Comparison of ENCODE assay signal across 14 cellular contexts in genomic region chr16:81324808-81325207, GRCh38. TPM values are rescaled to one million over a fixed set of nuclear protein-coding genes. Genes with fewer than 3 reads are reported as not detected.
DNase-seq lines count a peak whose midpoint lies in the region; ATAC-seq and TF ChIP-seq lines count a peak whose summit lies in the region.
"Had no signal": no experiment of that assay in that cellular context is flagged by ENCODE, and none has a peak within 500 bp of the region (broad histone marks: within the 10 kb centered on the region; RNA-seq: fewer than 3 reads in every experiment).

No MANE protein-coding gene starts in this region.

- peaks cover 96% of the 10 kb centered on the region for H3K79me2 ChIP-seq in GM23248 (ENCODE audit: insufficient read depth)

- peaks cover 4% of the 10 kb centered on the region for H3K36me3 Mint-ChIP-seq in T-helper 17 cell (ENCODE audit: low read depth)
- H3K36me3 Mint-ChIP-seq in activated T-cell treated with anti-CD3 and anti-CD28 coated beads, Interleukin-2, amount 50 U/mL, for 4 hours (ENCODE audit: insufficient read depth), result peaks cover 12% of the 10 kb centered on the region

- H3K27me3 ChIP-seq in GM23248 (replicated peaks; ENCODE audit: insufficient read depth), result no peaks in the 10 kb centered on the region

- no peaks in the 10 kb centered on the region for H3K36me3 ChIP-seq in GM23248 (ENCODE audit: low read depth)
- H3K36me3 ChIP-seq: HAP-1 had no signal

- peaks cover 30% of the 10 kb centered on the region for H3K4me1 Mint-ChIP-seq in T-helper 17 cell
- peaks cover 12% of the 10 kb centered on the region for H3K4me1 Mint-ChIP-seq in activated T-cell treated with anti-CD3 and anti-CD28 coated beads, Interleukin-2, amount 50 U/mL, for 4 hours (ENCODE audit: low read depth)

- H2AFZ ChIP-seq in GM23248, result no peak overlapping the region

- TF ChIP-seq CTCF in AG10803 (conservative IDR thresholded peaks at IDR 0.05; ENCODE audit: low read length) (no peak), fibroblast of mammary gland (conservative IDR thresholded peaks at IDR 0.05; ENCODE audit: control insufficient read depth, insufficient read depth, low read depth, low read length) (no peak)

- no peak for ATAC-seq in T-helper 17 cell
- ATAC-seq in activated T-cell treated with anti-CD3 and anti-CD28 coated beads, Interleukin-2, amount 50 U/mL, for 4 hours, result no peak
- ATAC-seq: K562 had no signal

- peak overlapping the region; percentile 90 for H3K27ac Mint-ChIP-seq in T-helper 17 cell

- DNase-seq in AG10803 (ENCODE audit: low read depth) (peak; percentile 60), GM23248 (peak; percentile 64), T-helper 17 cell (no peak), fibroblast of mammary gland (ENCODE audit: low read depth) (peak; percentile 45), NK-92 (lab: John Stamatoyannopoulos, UW; ENCODE audit: unreplicated experiment) (no peak)
- no peak for DNase-seq in activated T-cell treated with anti-CD3 and anti-CD28 coated beads, Interleukin-2, amount 50 U/mL, for 4 hours
- no peak for DNase-seq in activated naive CD4-positive, alpha-beta T cell treated with anti-CD3 and anti-CD28 coated beads, Interleukin-2, amount 50 U/mL, for 16 hours
- DNase-seq: DMS153, NCI-H1092, NCI-H2081 treated with DMSO at 0.1 percent for 48 hours, NCI-H510A treated with DMSO at 0.1 percent for 48 hours had no signal

- no peak overlapping the region for H3K27ac ChIP-seq in GM23248
- H3K27ac ChIP-seq: C4-2B had no signal

- H3K9ac ChIP-seq in GM23248, result no peak overlapping the region

- no peaks in the 10 kb centered on the region for H3K9me3 Mint-ChIP-seq in activated T-cell treated with anti-CD3 and anti-CD28 coated beads, Interleukin-2, amount 50 U/mL, for 4 hours

- 54 to 57% methylated on average over 6 of the region's 6 CpGs for WGBS in GM23248 (ENCODE audit: low coverage in 1 of 2, low lambda C conversion rate in 2 of 2, missing lambda C conversion rate in 2 of 2), 2 experiments

- no peak overlapping the region for H3K4me3 Mint-ChIP-seq in T-helper 17 cell
- no peak overlapping the region for H3K4me3 Mint-ChIP-seq in activated T-cell treated with anti-CD3 and anti-CD28 coated beads, Interleukin-2, amount 50 U/mL, for 4 hours

- H3K4me1 ChIP-seq in GM23248 (ENCODE audit: insufficient read depth), result peaks cover 16% of the 10 kb centered on the region

- H3K4me3 ChIP-seq in AG10803 (ENCODE audit: low read length), result no peak overlapping the region
- no peak overlapping the region for H3K4me3 ChIP-seq in GM23248
- no peak overlapping the region for H3K4me3 ChIP-seq in fibroblast of mammary gland (ENCODE audit: control insufficient read depth, low read depth, low read length)
- H3K4me3 ChIP-seq: HAP-1, K562 had no signal

- H3K9me3 ChIP-seq in GM23248 (ENCODE audit: low read depth), result no peaks in the 10 kb centered on the region
- H3K9me3 ChIP-seq in T-helper 17 cell (ENCODE audit: control insufficient read depth, low read length, poor library complexity, severe bottlenecking), result no peaks in the 10 kb centered on the region
- H3K9me3 ChIP-seq: HAP-1 had no signal

- H3F3A ChIP-seq in GM23248 (ENCODE audit: insufficient read depth), result peaks cover 13% of the 10 kb centered on the region

- 0 out of 2 replicates have a peak, but pooled peaks cover 2% of the 10 kb centered on the region for H4K20me1 ChIP-seq in GM23248 (ENCODE audit: insufficient read depth)

- in situ Hi-C loops in GM23248 (cut with MboI), result no loop called here

- no peaks in the 10 kb centered on the region for H3K27me3 Mint-ChIP-seq in T-helper 17 cell
- H3K27me3 Mint-ChIP-seq in activated T-cell treated with anti-CD3 and anti-CD28 coated beads, Interleukin-2, amount 50 U/mL, for 4 hours (ENCODE audit: low read depth), result no peaks in the 10 kb centered on the region

- H3K9me2 ChIP-seq in GM23248 (ENCODE audit: insufficient read depth), result no peaks in the 10 kb centered on the region

- no peak overlapping the region for H3K4me2 ChIP-seq in GM23248 (ENCODE audit: unreplicated experiment)

RNA-seq across cellular contexts. Expression of gene GAN, which starts 10.0 kb away (rescaled TPM):
- 5.7 and 5.8 TPM in 2 replicates for total RNA-seq in GM23248 (2014; rRNA removed; shearing (Covaris generic))
- polyA plus RNA-seq in GM23248 (2016; fragmentation: Nextera tagmentation; extraction: Ambion mirVana), result 1.6 and 2.1 TPM in 2 replicates
- total RNA-seq in T-helper 17 cell, result 1 to 10 TPM; 5.8 to 8.0 TPM
- 10 to 100 TPM; 12.8 to 15.6 (median 14.4) TPM for total RNA-seq in activated T-cell treated with anti-CD3 and anti-CD28 coated beads, Interleukin-2, amount 50 U/mL, for 4 hours

Comparison
In these comparisons a context has a peak if more than half of its experiments do, and no peak if none do; other contexts are left out.
1. DNase-seq: peak in AG10803 (single experiment), GM23248 (single experiment) and fibroblast of mammary gland (single experiment); none in T-helper 17 cell (0 of 3), activated T-cell treated with anti-CD3 and anti-CD28 coated beads, Interleukin-2, amount 50 U/mL, for 4 hours (single experiment), activated naive CD4-positive, alpha-beta T cell treated with anti-CD3 and anti-CD28 coated beads, Interleukin-2, amount 50 U/mL, for 16 hours (single experiment) and NK-92 (single experiment).